Comparison of ENCODE assay signal across 8 cellular contexts in genomic region chr1:112358798-112359408, GRCh38. TPM values are rescaled to one million over a fixed set of nuclear protein-coding genes. Genes with fewer than 3 reads are reported as not detected.
DNase-seq lines count a peak whose midpoint lies in the region; ATAC-seq and TF ChIP-seq lines count a peak whose summit lies in the region.

No MANE protein-coding gene starts in this region.

- WGBS in adrenal gland, 4 donors = 0 to 37% (median 33%) methylated on average over 1 to 7 of the region's 7 CpGs
- 35% methylated on average over 7 of the region's 7 CpGs for WGBS in prostate gland

- H3K9me3 ChIP-seq in adrenal gland (replicated peaks in 1 of 3) = no peaks in the 10 kb centered on the region
- H3K9me3 ChIP-seq in prostate gland = no peaks in the 10 kb centered on the region

- DNase-seq in ELR (ENCODE audit: low read depth) (peak; percentile 66), OCI-M1 (lab: John Stamatoyannopoulos, UW) (peak; percentile 53), adrenal gland (peak; percentile 38 to 89 (median 78)), left ventricle myocardium superior (peak; percentile 83), prostate gland (ENCODE audit: low spot score) (peak; percentile 80), NCI-H524 treated with DMSO at 0.1 percent for 48 hours (lab: John Stamatoyannopoulos, UW) (no peak)

- H3K4me1 ChIP-seq in adrenal gland (replicated peaks in 1 of 2) (peaks cover 0 to 9% of the 10 kb centered on the region in 2 donors), prostate gland (replicated peaks) (peaks cover 2% of the 10 kb centered on the region)

- no peak for TF ChIP-seq POLR2A in adrenal gland (IDR thresholded peaks at IDR 0.05)
- TF ChIP-seq POLR2A in prostate gland (IDR thresholded peaks at IDR 0.05) = no peak

- peak; percentile 61 to 82 (median 76) for TF ChIP-seq CTCF in adrenal gland (IDR thresholded peaks at IDR 0.05)
- peak; percentile 46 to 86 (median 67) for TF ChIP-seq CTCF in prostate gland (IDR thresholded peaks at IDR 0.05)

- peak; percentile 74 for ATAC-seq in HG02610 (IDR thresholded peaks at IDR 0.05; ENCODE audit: unreplicated experiment)
- ATAC-seq in left ventricle myocardium superior = peak; percentile 90
- no peak for ATAC-seq in HG03460 (IDR thresholded peaks at IDR 0.05; ENCODE audit: unreplicated experiment)

- H3K4me3 ChIP-seq in adrenal gland (no peak overlapping the region), prostate gland (no peak overlapping the region)

- H3K27ac ChIP-seq in adrenal gland (peak overlapping the region in 3 of 5 donors; percentile 76 to 95 (median 87)), prostate gland (peak overlapping the region; percentile 77 to 81)

- H3K27me3 ChIP-seq in adrenal gland (no peaks in the 10 kb centered on the region), prostate gland (replicated peaks; ENCODE audit: insufficient read depth) (no peaks in the 10 kb centered on the region)

- intact Hi-C loops in adrenal gland (cut with DNase I) (no loop called here), left ventricle myocardium superior (cut with micrococcal nuclease) (no loop called here), prostate gland (cut with DNase I) (no loop called here)

- H3K36me3 ChIP-seq in adrenal gland (replicated peaks in 1 of 2) = no peaks in the 10 kb centered on the region
- no peaks in the 10 kb centered on the region for H3K36me3 ChIP-seq in prostate gland

RNA-seq across cellular contexts. Expression of gene CTTNBP2NL, which starts 37.1 kb away (rescaled TPM):
- total RNA-seq in adrenal gland (10 to 100 TPM in 5 of 8 donors, 1 to 10 TPM in 3; 5.5 to 22.0 (median 16.8) TPM), left ventricle myocardium superior (12.6 TPM), prostate gland (10 to 100 TPM; 10.6 to 15.2 TPM)
- 10 to 100 TPM in 1 of 3 donors, 1 to 10 TPM in 2; 2.5 to 11.3 (median 6.3) TPM for polyA plus RNA-seq in adrenal gland
